Comparison of ENCODE assay signal across 14 cellular contexts in the genomic region with DNA sequence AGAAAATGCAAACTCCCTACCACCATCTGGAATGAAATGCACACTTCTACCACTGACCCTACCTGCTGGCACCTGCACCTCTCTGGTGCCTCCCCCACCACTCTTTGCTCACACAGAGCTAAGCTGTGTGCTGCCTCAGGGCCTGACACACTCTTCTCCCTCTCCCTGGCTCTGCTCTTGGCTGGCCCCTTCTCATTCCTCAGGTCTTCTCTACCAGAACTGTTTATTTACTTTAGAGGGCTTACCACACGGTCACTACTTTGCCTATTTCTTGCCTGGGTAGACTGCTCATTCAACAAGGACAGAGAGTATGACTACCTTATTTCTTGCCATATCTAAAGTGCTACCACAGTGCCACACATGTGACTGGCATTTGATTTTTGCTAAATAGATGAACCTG. TPM values are rescaled to one million over a fixed set of nuclear protein-coding genes. Genes with fewer than 3 reads are reported as not detected.
DNase-seq lines count a peak whose midpoint lies in the region; ATAC-seq and TF ChIP-seq lines count a peak whose summit lies in the region.
"Had no signal": no experiment of that assay in that cellular context is flagged by ENCODE, and none has a peak within 500 bp of the region (broad histone marks: within the 10 kb centered on the region; RNA-seq: fewer than 3 reads in every experiment).

No MANE protein-coding gene starts in this region.

- no peak overlapping the region for H3K27ac ChIP-seq in GM23338 (ENCODE audit: low read depth)
- no peak overlapping the region for H3K27ac ChIP-seq in smooth muscle cell (ENCODE audit: low read depth)
- H3K27ac ChIP-seq: cardiac muscle cell had no signal

- no peak overlapping the region for H3K9ac ChIP-seq in smooth muscle cell (ENCODE audit: low read depth)

- H3F3A ChIP-seq in GM23338 (replicated peaks; ENCODE audit: low read depth) (0 out of 2 replicates have a peak, but pooled peaks cover 3% of the 10 kb centered on the region), smooth muscle cell (ENCODE audit: low read depth) (peaks cover 5% of the 10 kb centered on the region)

- no peak overlapping the region for H2AFZ ChIP-seq in GM23338
- no peak overlapping the region for H2AFZ ChIP-seq in smooth muscle cell (ENCODE audit: low read depth)

- H3K4me2 ChIP-seq in GM23338, result no peak overlapping the region
- no peak overlapping the region for H3K4me2 ChIP-seq in smooth muscle cell

- H3K27ac Mint-ChIP-seq in T-helper 2 cell treated with Interferon-gamma antibody and Interleukin-4, amounts not matched to agents 5 μg/mL and 100 μg/mL, for 36 hours, result peak overlapping the region; percentile 17
- H3K27ac Mint-ChIP-seq in GM23338 (peak overlapping the region; percentile 32; the same call in 1 of the 2 replicates), endothelial cell (ENCODE audit: unreplicated experiment) (no peak overlapping the region), neural crest cell (ENCODE audit: unreplicated experiment) (no peak overlapping the region)
- H3K27ac Mint-ChIP-seq: activated naive CD4-positive, alpha-beta T cell treated with anti-CD3 and anti-CD28 coated beads, Interleukin-2, amount 10 ng/mL, durations not matched to agents 7 days and 5 days had no signal

- H3K79me2 ChIP-seq in GM23338 (replicated peaks; ENCODE audit: insufficient read depth), result peaks cover 16% of the 10 kb centered on the region
- H3K79me2 ChIP-seq in smooth muscle cell (ENCODE audit: low read depth), result peaks cover 53% of the 10 kb centered on the region

- no peak for DNase-seq in T-helper 2 cell treated with Interferon-gamma antibody and Interleukin-4, amounts not matched to agents 5 μg/mL and 100 μg/mL, for 36 hours (ENCODE audit: low spot score)
- DNase-seq in T-helper 2 cell (no peak), GM23338 (ENCODE audit: low spot score) (no peak), endothelial cell (ENCODE audit: low spot score) (no peak), neural crest cell (ENCODE audit: low read depth, low spot score) (no peak), smooth muscle cell (lab: John Stamatoyannopoulos, UW; ENCODE audit: unreplicated experiment) (no peak), GDM1 (lab: John Stamatoyannopoulos, UW) (no peak)
- DNase-seq: activated naive CD4-positive, alpha-beta T cell treated with anti-CD3 and anti-CD28 coated beads, Interleukin-2, amount 10 ng/mL, durations not matched to agents 7 days and 5 days; kidney; stimulated activated CD4-positive, alpha-beta T cell treated with anti-CD3 and anti-CD28 coated beads, Interleukin-2, amount 100 ng/mL, for 24 hours; trophoblast cell had no signal

- H3K36me3 ChIP-seq in GM23338 (ENCODE audit: insufficient read depth) (0 out of 2 replicates have a peak, but pooled peaks cover 5% of the 10 kb centered on the region), smooth muscle cell (ENCODE audit: low read depth) (no peaks in the 10 kb centered on the region)
- H3K36me3 ChIP-seq: cardiac muscle cell had no signal

- peaks cover 54% of the 10 kb centered on the region for H3K36me3 Mint-ChIP-seq in T-helper 2 cell treated with Interferon-gamma antibody and Interleukin-4, amounts not matched to agents 5 μg/mL and 100 μg/mL, for 36 hours (ENCODE audit: low read depth)
- H3K36me3 Mint-ChIP-seq in GM23338 (ENCODE audit: low read depth), result peaks cover 44% of the 10 kb centered on the region
- H3K36me3 Mint-ChIP-seq in endothelial cell (ENCODE audit: low read depth, unreplicated experiment), result peaks cover 47% of the 10 kb centered on the region
- H3K36me3 Mint-ChIP-seq in neural crest cell (ENCODE audit: low read depth), result peaks cover 11% of the 10 kb centered on the region

- peaks cover 68% of the 10 kb centered on the region for H3K4me1 Mint-ChIP-seq in T-helper 2 cell treated with Interferon-gamma antibody and Interleukin-4, amounts not matched to agents 5 μg/mL and 100 μg/mL, for 36 hours (ENCODE audit: low read depth)
- H3K4me1 Mint-ChIP-seq in GM23338, result peaks cover 15% of the 10 kb centered on the region
- H3K4me1 Mint-ChIP-seq in endothelial cell (ENCODE audit: unreplicated experiment), result peaks cover 31% of the 10 kb centered on the region
- peaks cover 27% of the 10 kb centered on the region for H3K4me1 Mint-ChIP-seq in neural crest cell

- 68% methylated on average over 1 of the region's 1 CpG for WGBS in smooth muscle cell (ENCODE audit: low lambda C conversion rate)

- H3K4me1 ChIP-seq in GM23338 (ENCODE audit: insufficient read depth) (0 out of 2 replicates have a peak, but pooled peaks cover 6% of the 10 kb centered on the region), smooth muscle cell (ENCODE audit: low read depth) (peaks cover 9% of the 10 kb centered on the region)

- H3K9me2 ChIP-seq in GM23338 (ENCODE audit: insufficient read depth), result no peaks in the 10 kb centered on the region

- no peaks in the 10 kb centered on the region for H3K9me3 ChIP-seq in smooth muscle cell (replicated peaks; ENCODE audit: low read depth)
- H3K9me3 ChIP-seq: HAP-1 had no signal

- H3K27me3 ChIP-seq in GM23338 (ENCODE audit: insufficient read depth), result peaks cover 8% of the 10 kb centered on the region
- no peaks in the 10 kb centered on the region for H3K27me3 ChIP-seq in smooth muscle cell (ENCODE audit: low read depth)

- no peaks in the 10 kb centered on the region for H3K9me3 Mint-ChIP-seq in T-helper 2 cell treated with Interferon-gamma antibody and Interleukin-4, amounts not matched to agents 5 μg/mL and 100 μg/mL, for 36 hours
- H3K9me3 Mint-ChIP-seq in GM23338 (no peaks in the 10 kb centered on the region), endothelial cell (ENCODE audit: unreplicated experiment) (no peaks in the 10 kb centered on the region), neural crest cell (no peaks in the 10 kb centered on the region)
- H3K9me3 Mint-ChIP-seq: activated naive CD4-positive, alpha-beta T cell treated with anti-CD3 and anti-CD28 coated beads, Interleukin-2, amount 10 ng/mL, durations not matched to agents 7 days and 5 days had no signal

- H3K4me3 Mint-ChIP-seq in T-helper 2 cell treated with Interferon-gamma antibody and Interleukin-4, amounts not matched to agents 5 μg/mL and 100 μg/mL, for 36 hours, result peak overlapping the region; percentile 0
- H3K4me3 Mint-ChIP-seq in GM23338 (no peak overlapping the region), endothelial cell (ENCODE audit: unreplicated experiment) (peak overlapping the region; percentile 20), neural crest cell (peak overlapping the region; percentile 35)
- H3K4me3 Mint-ChIP-seq: activated naive CD4-positive, alpha-beta T cell treated with anti-CD3 and anti-CD28 coated beads, Interleukin-2, amount 10 ng/mL, durations not matched to agents 7 days and 5 days had no signal

- no peak overlapping the region for H3K4me3 ChIP-seq in GM23338
- H3K4me3 ChIP-seq in smooth muscle cell, result no peak overlapping the region
- H3K4me3 ChIP-seq: cardiac muscle cell, HAP-1 had no signal

- H4K20me1 ChIP-seq in GM23338 (replicated peaks; ENCODE audit: insufficient read depth) (peaks cover 6% of the 10 kb centered on the region), smooth muscle cell (ENCODE audit: low read depth) (peaks cover 69% of the 10 kb centered on the region)

- ATAC-seq in GM23338, result no peak
- ATAC-seq in HG03095 (IDR thresholded peaks at IDR 0.05; ENCODE audit: unreplicated experiment), result no peak

- no peak for TF ChIP-seq CTCF in GM23338 (conservative IDR thresholded peaks at IDR 0.05; ENCODE audit: low read depth in 2 of 2)
- no peak for TF ChIP-seq CTCF in endothelial cell (IDR thresholded peaks at IDR 0.05; ENCODE audit: unreplicated experiment)
- no peak for TF ChIP-seq CTCF in neural crest cell (conservative IDR thresholded peaks at IDR 0.05)
- no peak for TF ChIP-seq CTCF in smooth muscle cell (IDR thresholded peaks at IDR 0.05; ENCODE audit: borderline replicate concordance, insufficient read depth, poor library complexity, severe bottlenecking)

- H3K27me3 Mint-ChIP-seq in T-helper 2 cell treated with Interferon-gamma antibody and Interleukin-4, amounts not matched to agents 5 μg/mL and 100 μg/mL, for 36 hours (ENCODE audit: low read depth), result no peaks in the 10 kb centered on the region
- H3K27me3 Mint-ChIP-seq in GM23338 (ENCODE audit: insufficient read depth, low read depth, poor library complexity) (peaks cover 15% of the 10 kb centered on the region), endothelial cell (ENCODE audit: unreplicated experiment) (peaks cover 11% of the 10 kb centered on the region), neural crest cell (ENCODE audit: low read depth) (peaks cover 5% of the 10 kb centered on the region)

TF ChIP-seq in GM23338, 12 proteins besides CTCF, POLR2A, EP300 and RAD21 (continues in another document):
- no peak for TF ChIP-seq NANOG (IDR thresholded peaks at IDR 0.05; ENCODE audit: borderline replicate concordance)
- TF ChIP-seq EZH2 (IDR thresholded peaks at IDR 0.05; ENCODE audit: low read depth, unreplicated experiment), result no peak
- no peak for TF ChIP-seq ETS1 (IDR thresholded peaks at IDR 0.05)
- TF ChIP-seq POLR2AphosphoS5 (IDR thresholded peaks at IDR 0.05; ENCODE audit: low read depth), result no peak
- no peak for TF ChIP-seq ZNF331 (CRISPR knock-in tag; IDR thresholded peaks at IDR 0.05; ENCODE audit: low read depth)

RNA-seq across cellular contexts. Expression of gene REEP5, which starts 3.3 kb away (rescaled TPM):
- 30.3 and 32.5 TPM in 2 replicates for total RNA-seq in GM23338 (2014; rRNA removed; shearing (Covaris generic))
- polyA plus RNA-seq in GM23338 (2016; fragmentation: Nextera tagmentation; extraction: Ambion mirVana) (109 and 111 TPM in 2 replicates), smooth muscle cell (178 and 215 TPM in 2 replicates)
- total RNA-seq in endothelial cell (ENCODE audit: unreplicated experiment) (62.7 TPM), neural crest cell (25.8 and 28.6 TPM in 2 replicates), smooth muscle cell (46.8 and 59.0 TPM in 2 replicates)

RNA-seq across cellular contexts. Expression of gene SRP19, which starts 57.6 kb away (rescaled TPM):
- 104 and 144 TPM in 2 replicates for total RNA-seq in GM23338 (2014; rRNA removed; shearing (Covaris generic))
- polyA plus RNA-seq in GM23338 (2016; fragmentation: Nextera tagmentation; extraction: Ambion mirVana) (368 and 406 TPM in 2 replicates), smooth muscle cell (164 and 167 TPM in 2 replicates)
- total RNA-seq in endothelial cell (ENCODE audit: unreplicated experiment) (42.7 TPM), neural crest cell (53.3 and 53.8 TPM in 2 replicates), smooth muscle cell (157 and 170 TPM in 2 replicates)

RNA-seq across cellular contexts. Expression of gene DCP2, which starts 57.9 kb away (rescaled TPM):
- total RNA-seq in GM23338 (2014; rRNA removed; shearing (Covaris generic)), result 146 and 165 TPM in 2 replicates
- polyA plus RNA-seq in GM23338 (2016; fragmentation: Nextera tagmentation; extraction: Ambion mirVana), result 96.6 and 101 TPM in 2 replicates
- 75.6 TPM for total RNA-seq in endothelial cell (ENCODE audit: unreplicated experiment)
- 96.1 and 96.8 TPM in 2 replicates for total RNA-seq in neural crest cell
- 32.1 and 35.3 TPM in 2 replicates for total RNA-seq in smooth muscle cell
- polyA plus RNA-seq in smooth muscle cell, result 11.6 and 13.3 TPM in 2 replicates

Comparison
In these comparisons a context has a peak if more than half of its experiments do, and no peak if none do; other contexts are left out.
1. H3K27ac Mint-ChIP-seq: peak in T-helper 2 cell treated with Interferon-gamma antibody and Interleukin-4, amounts not matched to agents 5 μg/mL and 100 μg/mL, for 36 hours (single experiment) and GM23338 (single experiment); none in endothelial cell (single experiment) and neural crest cell (single experiment).